ENCODE assay signal across 8 cellular contexts in the genomic region with DNA sequence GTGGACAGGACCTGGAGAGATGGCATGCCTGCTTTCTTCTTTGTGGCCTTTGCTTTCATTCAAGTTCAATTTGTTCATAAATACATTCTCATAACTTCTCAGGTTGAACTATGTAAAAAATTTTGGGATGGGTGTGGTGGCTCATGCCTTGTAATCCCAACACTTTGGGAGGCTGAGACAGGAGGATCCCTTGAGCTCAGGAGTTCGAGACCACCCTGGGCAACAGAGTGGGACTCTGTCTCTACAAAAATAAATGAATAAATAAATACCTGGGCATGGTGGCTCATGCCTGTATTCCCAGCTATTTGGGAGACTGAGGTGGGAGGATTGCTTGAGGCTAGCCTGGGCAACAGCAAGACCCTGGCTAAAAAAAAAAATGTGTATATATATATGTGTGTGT. TPM values are rescaled to one million over a fixed set of nuclear protein-coding genes. Genes with fewer than 3 reads are reported as not detected.
A peak's percentile ranks its signal among the peaks of the same experiment; 100 is the strongest.
DNase-seq lines count a peak whose midpoint lies in the region; ATAC-seq and TF ChIP-seq lines count a peak whose summit lies in the region.

No MANE protein-coding gene starts in this region.

- POLR2A ChIA-PET in CD4-positive, alpha-beta T cell (lab: Charles Lee): no interaction called here

- H3K4me1 ChIP-seq in SJSA1 (replicated peaks) (peaks cover 14% of the 10 kb centered on the region), prostate gland (replicated peaks) (peaks cover 3% of the 10 kb centered on the region), Peyer's patch (peaks cover 0 to 28% (median 4%) of the 10 kb centered on the region in 4 donors)

- WGBS in prostate gland: 78% methylated on average over 1 of the region's 1 CpG

- H3K4me3 ChIP-seq in SJSA1 (0 out of 2 replicates have a peak overlapping the region, but pooled peaks have one; percentile 98), fibroblast of mammary gland (ENCODE audit: control insufficient read depth, low read depth, low read length) (peak overlapping the region; percentile 96), prostate gland (no peak overlapping the region), Peyer's patch (peak overlapping the region in 2 of 4 donors; percentile 93 to 99)

- no peak for TF ChIP-seq CTCF in CD4-positive, alpha-beta T cell (IDR thresholded peaks at IDR 0.05)
- TF ChIP-seq CTCF in fibroblast of mammary gland (conservative IDR thresholded peaks at IDR 0.05; ENCODE audit: control insufficient read depth, insufficient read depth, low read depth, low read length): no peak
- TF ChIP-seq CTCF in prostate gland (IDR thresholded peaks at IDR 0.05): no peak
- no peak for TF ChIP-seq CTCF in Peyer's patch (IDR thresholded peaks at IDR 0.05)

- no peak overlapping the region for H3K27ac ChIP-seq in CD4-positive, alpha-beta T cell (ENCODE audit: low read depth, low read length)
- H3K27ac ChIP-seq in SJSA1 (no peak overlapping the region), prostate gland (peak overlapping the region; percentile 96 to 99), Peyer's patch (peak overlapping the region in 1 of 4 donors; percentile 96)

- peaks cover 52% of the 10 kb centered on the region for H3K4me1 Mint-ChIP-seq in CD4-positive, alpha-beta T cell (ENCODE audit: low read depth)

- CTCF ChIA-PET in CD4-positive, alpha-beta T cell (lab: Charles Lee): interaction anchor here (0.6 kb wide), 1 partner anchor 74 kb away, joined by 3 read pairs; no protein-coding TSS in a partner anchor

- peaks cover 9% of the 10 kb centered on the region for H3K36me3 ChIP-seq in SJSA1
- no peaks in the 10 kb centered on the region for H3K36me3 ChIP-seq in prostate gland
- H3K36me3 ChIP-seq in Peyer's patch: no peaks in the 10 kb centered on the region

- peak overlapping the region; percentile 48 for H3K27ac Mint-ChIP-seq in CD4-positive, alpha-beta T cell

- no peak for DNase-seq in CD4-positive, alpha-beta T cell
- DNase-seq in SJSA1 (ENCODE audit: low read depth in 1 of 2, low spot score in 2 of 2) (no peak), fibroblast of mammary gland (ENCODE audit: low read depth) (no peak), prostate gland (ENCODE audit: low spot score) (no peak), Peyer's patch (no peak), RKO (ENCODE audit: low spot score) (no peak), SKM-1 treated with dmso at 0.1 percent for 144 hours (lab: John Stamatoyannopoulos, UW; ENCODE audit: unreplicated experiment) (no peak)

- TF ChIP-seq POLR2A in prostate gland (IDR thresholded peaks at IDR 0.05) (no peak), Peyer's patch (IDR thresholded peaks at IDR 0.05) (no peak)

- ATAC-seq in CD4-positive, alpha-beta T cell (ENCODE audit: poor library complexity): no peak
- ATAC-seq in HG02798 (IDR thresholded peaks at IDR 0.05; ENCODE audit: poor library complexity, unreplicated experiment): no peak

- intact Hi-C loops in CD4-positive, alpha-beta T cell (cut with DNase I, micrococcal nuclease): loop anchor here in 1 of 2 experiments (5.0 kb wide), 3 partner anchors 125 to 285 kb away; a partner anchor contains a TSS
- intact Hi-C loops in prostate gland (cut with DNase I): loop anchor here (5.0 kb wide), 3 partner anchors 75 to 215 kb away; a partner anchor contains a TSS

- peak overlapping the region; percentile 72 for H3K4me3 Mint-ChIP-seq in CD4-positive, alpha-beta T cell

- H3K9me3 Mint-ChIP-seq in CD4-positive, alpha-beta T cell: no peaks in the 10 kb centered on the region

- H3K36me3 Mint-ChIP-seq in CD4-positive, alpha-beta T cell (ENCODE audit: low read depth): peaks cover 8% of the 10 kb centered on the region

- H3K27me3 ChIP-seq in CD4-positive, alpha-beta T cell (ENCODE audit: control insufficient read depth, insufficient read depth, low read length): no peaks in the 10 kb centered on the region
- H3K27me3 ChIP-seq in SJSA1 (replicated peaks): no peaks in the 10 kb centered on the region
- H3K27me3 ChIP-seq in prostate gland (replicated peaks; ENCODE audit: insufficient read depth): no peaks in the 10 kb centered on the region
- no peaks in the 10 kb centered on the region for H3K27me3 ChIP-seq in Peyer's patch

- H3K27me3 Mint-ChIP-seq in CD4-positive, alpha-beta T cell: peaks cover 4% of the 10 kb centered on the region

- no peaks in the 10 kb centered on the region for H3K9me3 ChIP-seq in CD4-positive, alpha-beta T cell (ENCODE audit: control insufficient read depth, low read length)
- H3K9me3 ChIP-seq in SJSA1 (replicated peaks) (no peaks in the 10 kb centered on the region), prostate gland (no peaks in the 10 kb centered on the region), Peyer's patch (no peaks in the 10 kb centered on the region)

RNA-seq across cellular contexts. Expression of a gene that starts 2.1 kb away (rescaled TPM):
- total RNA-seq in CD4-positive, alpha-beta T cell: 1 to 10 TPM; 7.9 to 9.7 TPM
- 26.8 and 33.3 TPM in 2 replicates for total RNA-seq in SJSA1 (2014; rRNA removed; shearing (Covaris generic))
- total RNA-seq in prostate gland (10 to 100 TPM; 31.3 to 56.8 TPM), Peyer's patch (10 to 100 TPM; 55.2 to 88.1 (median 67.0) TPM)

Comparison
In these comparisons a context has a peak if more than half of its experiments do, and no peak if none do; other contexts are left out.
1. H3K27ac ChIP-seq: peak in prostate gland (2 of 2); none in CD4-positive, alpha-beta T cell (single experiment) and SJSA1 (single experiment).
2. H3K4me3 ChIP-seq: peak in SJSA1 (single experiment) and fibroblast of mammary gland (single experiment); none in prostate gland (0 of 2).